Comparison of ENCODE assay signal across 23 cellular contexts in the genomic region with DNA sequence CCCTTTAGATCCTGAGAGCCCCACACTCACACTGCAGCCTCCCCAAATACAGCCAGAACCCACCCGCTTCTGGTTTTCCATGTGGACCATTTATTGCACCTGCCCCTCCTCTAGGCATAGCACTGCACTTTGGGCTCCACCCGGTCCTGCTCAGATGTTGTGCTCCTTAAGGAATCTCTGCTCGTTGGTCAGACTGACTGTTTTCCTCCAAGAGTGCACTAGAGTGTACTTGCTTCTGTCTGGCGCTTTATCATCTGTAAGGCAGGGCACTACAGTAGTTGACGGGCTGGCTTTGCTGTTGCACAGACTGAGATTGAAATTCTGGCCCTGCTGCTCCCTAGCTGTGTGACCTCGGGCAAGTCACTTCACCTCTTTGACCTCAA.
A peak's percentile ranks its signal among the peaks of the same experiment; 100 is the strongest.
DNase-seq lines count a peak whose midpoint lies in the region; ATAC-seq and TF ChIP-seq lines count a peak whose summit lies in the region.
"Had no signal": no experiment of that assay in that cellular context is flagged by ENCODE, and none has a peak within 500 bp of the region (broad histone marks: within the 10 kb centered on the region; RNA-seq: fewer than 3 reads in every experiment).

No MANE protein-coding gene starts in this region.

- no peaks in the 10 kb centered on the region for H3K36me3 Mint-ChIP-seq in osteocyte (ENCODE audit: unreplicated experiment)
- H3K36me3 Mint-ChIP-seq: CD8-positive, alpha-beta T cell had no signal

- no peak for TF ChIP-seq EP300 in transverse colon (IDR thresholded peaks at IDR 0.05; ENCODE audit: low read depth)

- TF ChIP-seq POLR2A in transverse colon (IDR thresholded peaks at IDR 0.05), result no peak

- H3K27ac Mint-ChIP-seq in osteocyte (ENCODE audit: unreplicated experiment), result no peak overlapping the region
- H3K27ac Mint-ChIP-seq: CD4-positive, alpha-beta T cell; CD8-positive, alpha-beta T cell had no signal

- H3K4me3 Mint-ChIP-seq in osteocyte (ENCODE audit: unreplicated experiment), result no peak overlapping the region
- H3K4me3 Mint-ChIP-seq: CD4-positive, alpha-beta T cell; CD8-positive, alpha-beta T cell had no signal

- H3K4me1 Mint-ChIP-seq in osteocyte (ENCODE audit: unreplicated experiment), result no peaks in the 10 kb centered on the region

- H3K9me3 ChIP-seq in mucosa of descending colon, result no peaks in the 10 kb centered on the region
- H3K9me3 ChIP-seq in transverse colon, result no peaks in the 10 kb centered on the region
- H3K9me3 ChIP-seq: BE2C, BLaER1, Caco-2 had no signal

- in situ Hi-C loops in transverse colon (cut with MboI; ENCODE audit: low pct_ligation_motif_present in 1 of 4, low pct_unique_long_range_greater_than_20kb in 1 of 4, low sequenced_read_pairs in 3 of 4), result no loop called here

- no peak for TF ChIP-seq CTCF in mucosa of descending colon (IDR thresholded peaks at IDR 0.05)
- TF ChIP-seq CTCF in osteocyte (IDR thresholded peaks at IDR 0.05), result no peak
- no peak for TF ChIP-seq CTCF in transverse colon (IDR thresholded peaks at IDR 0.05)
- TF ChIP-seq CTCF in omental fat pad (IDR thresholded peaks at IDR 0.05), result no peak

- peaks cover 9% of the 10 kb centered on the region for H3K27me3 Mint-ChIP-seq in osteocyte (ENCODE audit: unreplicated experiment)

- H3K4me1 ChIP-seq in mucosa of descending colon (ENCODE audit: low read depth) (peaks cover 14% of the 10 kb centered on the region), transverse colon (peaks cover 0 to 12% (median 4%) of the 10 kb centered on the region in 4 donors)
- H3K4me1 ChIP-seq: BE2C, Caco-2 had no signal

- H3K4me3 ChIP-seq in mucosa of descending colon, result no peak overlapping the region
- no peak overlapping the region for H3K4me3 ChIP-seq in transverse colon
- H3K4me3 ChIP-seq: BLaER1, GM12878 had no signal

- DNase-seq in left colon (peak in 1 of 2 donors; percentile 14), mucosa of descending colon (peak in 1 of 3 donors; percentile 19), osteocyte (ENCODE audit: extremely low spot score, unreplicated experiment) (peak; percentile 70), transverse colon (peak; percentile 16), DMS153 treated with DMSO at 0.1 percent for 48 hours (lab: John Stamatoyannopoulos, UW; ENCODE audit: unreplicated experiment) (no peak), omental fat pad (ENCODE audit: low spot score) (no peak), C1 segment of cervical spinal cord (lab: John Stamatoyannopoulos, UW) (no peak)
- DNase-seq in stimulated activated CD4-positive, alpha-beta T cell treated with anti-CD3 and anti-CD28 coated beads, Interleukin-2, amount 100 ng/mL, for 48 hours, result no peak
- DNase-seq: 8988T; ACHN; BE2C; Caco-2; Calu3; CD4-positive, alpha-beta T cell; CD8-positive, alpha-beta T cell; DMS53; DMS79; DND-41; EL; GDM1 had no signal

- 51 to 80% methylated on average over 1 to 6 of the region's 6 CpGs for WGBS in transverse colon (ENCODE audit: low coverage in 1 of 2), 2 donors

- H3K27me3 ChIP-seq in transverse colon, result no peaks in the 10 kb centered on the region
- H3K27me3 ChIP-seq: BE2C, BLaER1 had no signal

- peak overlapping the region in 3 of 4 donors; percentile 4 to 51 (median 26) for H3K27ac ChIP-seq in transverse colon
- H3K27ac ChIP-seq: C4-2B had no signal

- H3K36me3 ChIP-seq in mucosa of descending colon (ENCODE audit: low read depth) (no peaks in the 10 kb centered on the region), transverse colon (no peaks in the 10 kb centered on the region)
- H3K36me3 ChIP-seq: BE2C, BLaER1 had no signal

- no peaks in the 10 kb centered on the region for H3K9me3 Mint-ChIP-seq in osteocyte (ENCODE audit: unreplicated experiment)
- H3K9me3 Mint-ChIP-seq: CD4-positive, alpha-beta T cell; CD8-positive, alpha-beta T cell had no signal

- intact Hi-C loops in left colon (cut with DNase I, micrococcal nuclease) (no loop called here), mucosa of descending colon (cut with DNase I, micrococcal nuclease) (no loop called here), transverse colon (cut with DNase I; ENCODE audit: low total_unique reads) (no loop called here)

- peak; percentile 63 for ATAC-seq in left colon
- peak; percentile 44 for ATAC-seq in mucosa of descending colon
- ATAC-seq in omental fat pad (ENCODE audit: low FRiP score), result no peak
- ATAC-seq: CD8-positive, alpha-beta T cell; GM12878 had no signal

Comparison
In these comparisons a context has a peak if more than half of its experiments do, and no peak if none do; other contexts are left out.
1. DNase-seq: peak in osteocyte (single experiment) and transverse colon (single experiment); none in DMS153 treated with DMSO at 0.1 percent for 48 hours (single experiment), stimulated activated CD4-positive, alpha-beta T cell treated with anti-CD3 and anti-CD28 coated beads, Interleukin-2, amount 100 ng/mL, for 48 hours (0 of 2), omental fat pad (single experiment) and C1 segment of cervical spinal cord (0 of 14).